6 cellular contexts compared by ENCODE assay signal in genomic region chr7:155544485-155544884, GRCh38. TPM values are rescaled to one million over a fixed set of nuclear protein-coding genes. Genes with fewer than 3 reads are reported as not detected.
"Had no signal": no experiment of that assay in that cellular context is flagged by ENCODE, and none has a peak within 500 bp of the region (broad histone marks: within the 10 kb centered on the region; RNA-seq: fewer than 3 reads in every experiment).

No MANE protein-coding gene starts in this region.

- DNase-seq: H9, HCEC 1CT, IMR-90 had no signal

- H3K4me2 ChIP-seq: GM23338 had no signal

- H3K4me3 ChIP-seq: GM23338 had no signal

- H3K27ac Mint-ChIP-seq: GM23338, H9 had no signal

- H3K9me3 Mint-ChIP-seq: GM23338, H9 had no signal

- H3K4me3 Mint-ChIP-seq: GM23338, H9 had no signal

- H2AFZ ChIP-seq: GM23338 had no signal

RNA-seq across cellular contexts. Expression of gene CNPY1, which starts 1.9 kb away (rescaled TPM):
- total RNA-seq: GM23338, H1, H9, HT-29, IMR-90 had no signal
- polyA plus RNA-seq: GM23338, H1, IMR-90 had no signal
